Comparison of ENCODE assay signal across 9 cellular contexts in the genomic region with DNA sequence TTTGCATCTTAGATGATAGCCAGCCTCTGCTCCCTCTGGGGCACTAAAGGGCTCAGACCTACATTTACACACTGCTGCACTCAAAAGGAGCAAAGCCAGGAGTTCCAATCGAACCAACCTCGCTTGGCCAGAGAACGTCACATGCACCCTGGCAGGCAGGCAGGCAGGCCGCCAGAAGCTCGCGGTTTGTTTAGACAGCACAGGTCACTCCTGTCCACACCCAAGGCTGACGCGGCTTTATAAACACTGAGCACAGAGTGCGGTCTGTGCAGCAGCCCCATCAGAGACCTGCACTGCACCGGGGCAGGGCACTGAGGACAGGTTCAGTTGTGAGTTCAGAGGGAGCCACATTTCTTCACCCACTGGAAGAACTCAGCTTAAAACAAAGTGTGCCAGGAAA.
A peak's percentile ranks its signal among the peaks of the same experiment; 100 is the strongest.
DNase-seq lines count a peak whose midpoint lies in the region; ATAC-seq, FAIRE-seq and TF ChIP-seq lines count a peak whose summit lies in the region.
"Had no signal": no experiment of that assay in that cellular context is flagged by ENCODE, and none has a peak within 500 bp of the region (broad histone marks: within the 10 kb centered on the region; RNA-seq: fewer than 3 reads in every experiment).

No MANE protein-coding gene starts in this region.

- DNase-seq in HuH-7.5 (ENCODE audit: low spot score), result peak; percentile 43
- peak; percentile 28 for DNase-seq in T1000 (lab: John Stamatoyannopoulos, UW)
- peak; percentile 69 for DNase-seq in left cardiac atrium
- DNase-seq in thoracic aorta (ENCODE audit: low spot score), result peak; percentile 6
- no peak for DNase-seq in D721Med (ENCODE audit: insufficient read length, low spot score)
- no peak for DNase-seq in GM19239 (ENCODE audit: insufficient read length, low spot score)
- DNase-seq: NK-92 treated with Interleukin-12 subunit alpha and Interleukin-12 subunit beta, amount 100 ng/mL, for 24 hours had no signal

- no peaks in the 10 kb centered on the region for H3K27me3 ChIP-seq in thoracic aorta (replicated peaks; ENCODE audit: insufficient read depth)

- H3K4me3 ChIP-seq in thoracic aorta, result no peak overlapping the region

- TF ChIP-seq CTCF in thoracic aorta (IDR thresholded peaks at IDR 0.05) (no peak), D721Med (IDR thresholded peaks at IDR 0.05; ENCODE audit: insufficient read depth, missing control alignments) (no peak)

- no peaks in the 10 kb centered on the region for H3K4me1 ChIP-seq in thoracic aorta (ENCODE audit: control insufficient read depth in 1 of 2, low read depth in 2 of 2)

- H3K36me3 ChIP-seq in thoracic aorta, result no peaks in the 10 kb centered on the region

- no peaks in the 10 kb centered on the region for H3K9me3 ChIP-seq in thoracic aorta

- intact Hi-C loops in left cardiac atrium (cut with DNase I), result no loop called here

- FAIRE-seq in D721Med (lab: Jason Lieb, UNC), result no peak
- no peak for FAIRE-seq in GM19239 (lab: Jason Lieb, UNC)

- H3K27ac ChIP-seq in thoracic aorta, result no peak overlapping the region

- ATAC-seq in left cardiac atrium (peak; percentile 15 to 85), thoracic aorta (ENCODE audit: insufficient number of reproducible peaks, low FRiP score, low read depth) (no peak), GM21367 (IDR thresholded peaks at IDR 0.05; ENCODE audit: unreplicated experiment) (no peak), HG03378 (IDR thresholded peaks at IDR 0.05; ENCODE audit: unreplicated experiment) (no peak)

Comparison
In these comparisons a context has a peak if more than half of its experiments do, and no peak if none do; other contexts are left out.
1. DNase-seq: peak in HuH-7.5 (single experiment), T1000 (single experiment), left cardiac atrium (single experiment) and thoracic aorta (single experiment); none in D721Med (single experiment) and GM19239 (single experiment).
2. ATAC-seq: peak in left cardiac atrium (2 of 2); none in thoracic aorta (single experiment), GM21367 (single experiment) and HG03378 (single experiment).